Comparison of ENCODE assay signal across 1 cellular context in genomic region chr14:32020882-32021281, GRCh38.
TF ChIP-seq lines count a peak whose summit lies in the region.

No MANE protein-coding gene starts in this region.

TF ChIP-seq in IMR-90, 13 proteins besides CTCF, POLR2A, EP300 and RAD21:
- TF ChIP-seq MAFK (IDR thresholded peaks at IDR 0.05; ENCODE audit: low read depth, low read length), result no peak
- TF ChIP-seq USF2 (IDR thresholded peaks at IDR 0.05; ENCODE audit: low read depth, low read length), result no peak
- TF ChIP-seq CHD1 (IDR thresholded peaks at IDR 0.05; ENCODE audit: low read depth, low read length), result no peak
- no peak for TF ChIP-seq NFE2L2 (IDR thresholded peaks at IDR 0.05; ENCODE audit: low read depth, low read length)
